1 cellular context compared by ENCODE assay signal in the genomic region with DNA sequence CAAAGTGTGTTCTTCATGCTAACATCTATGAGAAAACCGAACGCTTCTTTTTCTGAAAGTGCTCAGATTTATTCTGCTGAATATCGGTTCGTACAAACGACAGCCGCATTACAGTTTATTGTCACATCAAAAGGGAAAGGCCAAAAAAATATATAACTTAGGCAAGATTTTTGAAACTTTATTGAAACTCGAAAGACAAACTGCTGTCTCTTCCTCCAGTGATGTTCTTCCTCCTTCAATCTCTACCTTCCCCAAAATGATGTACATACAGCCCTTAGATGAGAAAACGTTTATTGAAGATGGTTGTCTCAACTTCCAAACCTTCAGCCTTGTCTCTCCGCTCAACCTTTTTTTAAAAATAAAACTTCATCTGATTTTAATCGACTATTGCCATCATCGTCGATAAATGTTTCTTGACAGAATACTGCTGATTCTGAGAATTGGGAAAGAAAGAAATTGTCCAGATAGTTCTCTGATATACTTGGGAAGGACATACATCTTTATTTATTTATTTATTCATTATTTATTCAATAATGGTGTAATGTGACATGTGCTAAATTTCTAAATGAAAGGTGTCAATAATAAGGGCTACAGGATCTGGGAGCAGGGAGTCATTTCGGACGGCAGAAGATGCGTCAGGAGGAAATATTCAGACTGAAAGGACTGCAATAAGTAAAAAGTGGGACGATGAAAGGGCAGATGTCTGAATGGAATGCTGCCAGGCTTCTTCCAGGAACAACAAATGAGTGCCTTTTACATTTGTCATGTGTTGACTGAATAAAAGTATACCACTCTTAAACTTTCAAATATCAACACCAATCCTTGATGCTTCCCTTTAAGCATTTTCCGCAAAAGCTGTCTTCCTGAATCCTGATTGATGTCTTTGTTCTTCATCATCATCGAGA.
TF ChIP-seq lines count a peak whose summit lies in the region.

No MANE protein-coding gene starts in this region.

TF ChIP-seq in GM12878, 131 proteins besides CTCF, POLR2A, EP300 and RAD21:
- TF ChIP-seq, protein P1, sequence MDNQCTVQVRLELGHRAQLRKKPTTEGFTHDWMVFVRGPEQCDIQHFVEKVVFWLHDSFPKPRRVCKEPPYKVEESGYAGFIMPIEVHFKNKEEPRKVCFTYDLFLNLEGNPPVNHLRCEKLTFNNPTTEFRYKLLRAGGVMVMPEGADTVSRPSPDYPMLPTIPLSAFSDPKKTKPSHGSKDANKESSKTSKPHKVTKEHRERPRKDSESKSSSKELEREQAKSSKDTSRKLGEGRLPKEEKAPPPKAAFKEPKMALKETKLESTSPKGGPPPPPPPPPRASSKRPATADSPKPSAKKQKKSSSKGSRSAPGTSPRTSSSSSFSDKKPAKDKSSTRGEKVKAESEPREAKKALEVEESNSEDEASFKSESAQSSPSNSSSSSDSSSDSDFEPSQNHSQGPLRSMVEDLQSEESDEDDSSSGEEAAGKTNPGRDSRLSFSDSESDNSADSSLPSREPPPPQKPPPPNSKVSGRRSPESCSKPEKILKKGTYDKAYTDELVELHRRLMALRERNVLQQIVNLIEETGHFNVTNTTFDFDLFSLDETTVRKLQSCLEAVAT (IDR thresholded peaks at IDR 0.05): peak; percentile 93
- no peak for TF ChIP-seq MXI1 (IDR thresholded peaks at IDR 0.05; ENCODE audit: low read depth, low read length)
- no peak for TF ChIP-seq RFX5 (IDR thresholded peaks at IDR 0.05; ENCODE audit: low read depth, low read length)
- TF ChIP-seq, protein P2, sequence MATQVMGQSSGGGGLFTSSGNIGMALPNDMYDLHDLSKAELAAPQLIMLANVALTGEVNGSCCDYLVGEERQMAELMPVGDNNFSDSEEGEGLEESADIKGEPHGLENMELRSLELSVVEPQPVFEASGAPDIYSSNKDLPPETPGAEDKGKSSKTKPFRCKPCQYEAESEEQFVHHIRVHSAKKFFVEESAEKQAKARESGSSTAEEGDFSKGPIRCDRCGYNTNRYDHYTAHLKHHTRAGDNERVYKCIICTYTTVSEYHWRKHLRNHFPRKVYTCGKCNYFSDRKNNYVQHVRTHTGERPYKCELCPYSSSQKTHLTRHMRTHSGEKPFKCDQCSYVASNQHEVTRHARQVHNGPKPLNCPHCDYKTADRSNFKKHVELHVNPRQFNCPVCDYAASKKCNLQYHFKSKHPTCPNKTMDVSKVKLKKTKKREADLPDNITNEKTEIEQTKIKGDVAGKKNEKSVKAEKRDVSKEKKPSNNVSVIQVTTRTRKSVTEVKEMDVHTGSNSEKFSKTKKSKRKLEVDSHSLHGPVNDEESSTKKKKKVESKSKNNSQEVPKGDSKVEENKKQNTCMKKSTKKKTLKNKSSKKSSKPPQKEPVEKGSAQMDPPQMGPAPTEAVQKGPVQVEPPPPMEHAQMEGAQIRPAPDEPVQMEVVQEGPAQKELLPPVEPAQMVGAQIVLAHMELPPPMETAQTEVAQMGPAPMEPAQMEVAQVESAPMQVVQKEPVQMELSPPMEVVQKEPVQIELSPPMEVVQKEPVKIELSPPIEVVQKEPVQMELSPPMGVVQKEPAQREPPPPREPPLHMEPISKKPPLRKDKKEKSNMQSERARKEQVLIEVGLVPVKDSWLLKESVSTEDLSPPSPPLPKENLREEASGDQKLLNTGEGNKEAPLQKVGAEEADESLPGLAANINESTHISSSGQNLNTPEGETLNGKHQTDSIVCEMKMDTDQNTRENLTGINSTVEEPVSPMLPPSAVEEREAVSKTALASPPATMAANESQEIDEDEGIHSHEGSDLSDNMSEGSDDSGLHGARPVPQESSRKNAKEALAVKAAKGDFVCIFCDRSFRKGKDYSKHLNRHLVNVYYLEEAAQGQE (IDR thresholded peaks at IDR 0.05; ENCODE audit: low read depth, low read length): no peak
- peak; percentile 11; the same call in 1 of the 2 replicates for TF ChIP-seq NR2F1 (conservative IDR thresholded peaks at IDR 0.05)
- TF ChIP-seq RB1 (IDR thresholded peaks at IDR 0.05; ENCODE audit: borderline replicate concordance): 0 out of 2 replicates have a peak, but pooled peaks have one; percentile 1
- TF ChIP-seq, protein P3, sequence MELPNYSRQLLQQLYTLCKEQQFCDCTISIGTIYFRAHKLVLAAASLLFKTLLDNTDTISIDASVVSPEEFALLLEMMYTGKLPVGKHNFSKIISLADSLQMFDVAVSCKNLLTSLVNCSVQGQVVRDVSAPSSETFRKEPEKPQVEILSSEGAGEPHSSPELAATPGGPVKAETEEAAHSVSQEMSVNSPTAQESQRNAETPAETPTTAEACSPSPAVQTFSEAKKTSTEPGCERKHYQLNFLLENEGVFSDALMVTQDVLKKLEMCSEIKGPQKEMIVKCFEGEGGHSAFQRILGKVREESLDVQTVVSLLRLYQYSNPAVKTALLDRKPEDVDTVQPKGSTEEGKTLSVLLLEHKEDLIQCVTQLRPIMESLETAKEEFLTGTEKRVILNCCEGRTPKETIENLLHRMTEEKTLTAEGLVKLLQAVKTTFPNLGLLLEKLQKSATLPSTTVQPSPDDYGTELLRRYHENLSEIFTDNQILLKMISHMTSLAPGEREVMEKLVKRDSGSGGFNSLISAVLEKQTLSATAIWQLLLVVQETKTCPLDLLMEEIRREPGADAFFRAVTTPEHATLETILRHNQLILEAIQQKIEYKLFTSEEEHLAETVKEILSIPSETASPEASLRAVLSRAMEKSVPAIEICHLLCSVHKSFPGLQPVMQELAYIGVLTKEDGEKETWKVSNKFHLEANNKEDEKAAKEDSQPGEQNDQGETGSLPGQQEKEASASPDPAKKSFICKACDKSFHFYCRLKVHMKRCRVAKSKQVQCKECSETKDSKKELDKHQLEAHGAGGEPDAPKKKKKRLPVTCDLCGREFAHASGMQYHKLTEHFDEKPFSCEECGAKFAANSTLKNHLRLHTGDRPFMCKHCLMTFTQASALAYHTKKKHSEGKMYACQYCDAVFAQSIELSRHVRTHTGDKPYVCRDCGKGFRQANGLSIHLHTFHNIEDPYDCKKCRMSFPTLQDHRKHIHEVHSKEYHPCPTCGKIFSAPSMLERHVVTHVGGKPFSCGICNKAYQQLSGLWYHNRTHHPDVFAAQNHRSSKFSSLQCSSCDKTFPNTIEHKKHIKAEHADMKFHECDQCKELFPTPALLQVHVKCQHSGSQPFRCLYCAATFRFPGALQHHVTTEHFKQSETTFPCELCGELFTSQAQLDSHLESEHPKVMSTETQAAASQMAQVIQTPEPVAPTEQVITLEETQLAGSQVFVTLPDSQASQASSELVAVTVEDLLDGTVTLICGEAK (IDR thresholded peaks at IDR 0.05; ENCODE audit: borderline replicate concordance): peak; percentile 90
- no peak for TF ChIP-seq RCOR1 (conservative IDR thresholded peaks at IDR 0.05; ENCODE audit: low read depth, low read length)
